Comparison of ENCODE assay signal across 1 cellular context in genomic region chr11:3831378-3832239, GRCh38.
TF ChIP-seq lines count a peak whose summit lies in the region.

No MANE protein-coding gene starts in this region.

TF ChIP-seq in HepG2, 621 proteins besides CTCF, POLR2A, EP300 and RAD21:
- no peak for TF ChIP-seq ZNF432 (CRISPR knock-in tag; IDR thresholded peaks at IDR 0.05; ENCODE audit: borderline replicate concordance)
- TF ChIP-seq MLXIP (CRISPR knock-in tag; IDR thresholded peaks at IDR 0.05; ENCODE audit: borderline replicate concordance): no peak
- no peak for TF ChIP-seq ZNF513 (CRISPR knock-in tag; conservative IDR thresholded peaks at IDR 0.05)
- TF ChIP-seq NR2C2 (CRISPR knock-in tag; IDR thresholded peaks at IDR 0.05; ENCODE audit: borderline replicate concordance): no peak
- TF ChIP-seq SKIL (CRISPR knock-in tag; IDR thresholded peaks at IDR 0.05; ENCODE audit: borderline replicate concordance): no peak
- no peak for TF ChIP-seq SRY (CRISPR knock-in tag; IDR thresholded peaks at IDR 0.05)
- TF ChIP-seq ZNF160 (CRISPR knock-in tag; IDR thresholded peaks at IDR 0.05): no peak
- TF ChIP-seq MYNN (CRISPR knock-in tag; IDR thresholded peaks at IDR 0.05; ENCODE audit: low read depth): no peak
- TF ChIP-seq SIX4 (CRISPR knock-in tag; IDR thresholded peaks at IDR 0.05): no peak
- no peak for TF ChIP-seq ZBTB43 (CRISPR knock-in tag; conservative IDR thresholded peaks at IDR 0.05)
- no peak for TF ChIP-seq NR2F2 (IDR thresholded peaks at IDR 0.05; ENCODE audit: borderline replicate concordance, low read depth)
- no peak for TF ChIP-seq GFI1 (CRISPR knock-in tag; IDR thresholded peaks at IDR 0.05; ENCODE audit: borderline replicate concordance)
- TF ChIP-seq ZNF260 (CRISPR knock-in tag; IDR thresholded peaks at IDR 0.05; ENCODE audit: borderline replicate concordance, low read depth): no peak
- no peak for TF ChIP-seq MYC (CRISPR knock-in tag; IDR thresholded peaks at IDR 0.05; ENCODE audit: borderline replicate concordance)
- TF ChIP-seq FOXA1 (IDR thresholded peaks at IDR 0.05): no peak
- TF ChIP-seq FOXA1 (CRISPR knock-in tag; IDR thresholded peaks at IDR 0.05): no peak
- TF ChIP-seq SMC3 (IDR thresholded peaks at IDR 0.05; ENCODE audit: low read length): no peak
- TF ChIP-seq ZBTB37 (CRISPR knock-in tag; IDR thresholded peaks at IDR 0.05): no peak
- no peak for TF ChIP-seq ZBTB7A (CRISPR knock-in tag; IDR thresholded peaks at IDR 0.05)
